In genomic region chr2:215931256-215931903, GRCh38 we compare ENCODE assay signal across 8 cellular contexts.
DNase-seq lines count a peak whose midpoint lies in the region; ATAC-seq, FAIRE-seq and TF ChIP-seq lines count a peak whose summit lies in the region.

No MANE protein-coding gene starts in this region.

- H3K4me1 ChIP-seq in pancreas, result no peaks in the 10 kb centered on the region

- no peaks in the 10 kb centered on the region for H3K4me1 Mint-ChIP-seq in activated T-helper 17 cell treated with anti-CD3 and anti-CD28 coated beads, Interleukin-2, amount 50 U/mL, for 72 hours

- no peaks in the 10 kb centered on the region for H3K9me3 Mint-ChIP-seq in activated T-helper 17 cell treated with anti-CD3 and anti-CD28 coated beads, Interleukin-2, amount 50 U/mL, for 72 hours

- FAIRE-seq in pancreas (lab: Jason Lieb, UNC), result peak; percentile 13

- no peaks in the 10 kb centered on the region for H3K36me3 Mint-ChIP-seq in activated T-helper 17 cell treated with anti-CD3 and anti-CD28 coated beads, Interleukin-2, amount 50 U/mL, for 72 hours (ENCODE audit: low read depth)

- no peak overlapping the region for H3K4me3 Mint-ChIP-seq in activated T-helper 17 cell treated with anti-CD3 and anti-CD28 coated beads, Interleukin-2, amount 50 U/mL, for 72 hours

- H3K36me3 ChIP-seq in pancreas, result no peaks in the 10 kb centered on the region

- peak; percentile 66 to 92 (median 84) for TF ChIP-seq CTCF in pancreas (IDR thresholded peaks at IDR 0.05)

- no peaks in the 10 kb centered on the region for H3K9me3 ChIP-seq in pancreas

- peaks cover 12% of the 10 kb centered on the region for H3K27me3 Mint-ChIP-seq in activated T-helper 17 cell treated with anti-CD3 and anti-CD28 coated beads, Interleukin-2, amount 50 U/mL, for 72 hours

- 3 to 4% methylated on average over 8 of the region's 8 CpGs for WGBS in pancreas, 2 donors

- H3K27me3 ChIP-seq in pancreas, result no peaks in the 10 kb centered on the region

- no peak overlapping the region for H3K27ac ChIP-seq in pancreas

- no peak overlapping the region for H3K4me3 ChIP-seq in pancreas

- ATAC-seq in GM21717 (IDR thresholded peaks at IDR 0.05; ENCODE audit: unreplicated experiment) (peak; percentile 86), pancreas (peak; percentile 46 to 94 (median 91))
- peak; percentile 72 for ATAC-seq in activated T-helper 17 cell treated with anti-CD3 and anti-CD28 coated beads, Interleukin-2, amount 50 U/mL, for 72 hours (replicated peaks)

- H3K27ac Mint-ChIP-seq in activated T-helper 17 cell treated with anti-CD3 and anti-CD28 coated beads, Interleukin-2, amount 50 U/mL, for 72 hours, result no peak overlapping the region

- intact Hi-C loops in pancreas (cut with DNase I), result loop anchor here in 1 of 3 donors (5.0 kb wide), 1 partner anchor 479 kb away; no protein-coding TSS in a partner anchor

- in situ Hi-C loops in KBM-7 (cut with MboI; ENCODE audit: low pct_unique_long_range_greater_than_20kb, low sequenced_read_pairs), result no loop called here

- DNase-seq in EL, result peak; percentile 79
- peak; percentile 80 for DNase-seq in KBM-7
- peak; percentile 69 for DNase-seq in RKO (ENCODE audit: low spot score)
- peak; percentile 64 for DNase-seq in foreskin melanocyte
- peak in 3 of 6 donors; percentile 14 to 56 (median 24) for DNase-seq in pancreas
- DNase-seq in NCI-H187 treated with DMSO at 0.1 percent for 48 hours (lab: John Stamatoyannopoulos, UW), result no peak
